ENCODE assay signal across 19 cellular contexts in genomic region chr14:96754162-96754844, GRCh38. TPM values are rescaled to one million over a fixed set of nuclear protein-coding genes. Genes with fewer than 3 reads are reported as not detected.
DNase-seq lines count a peak whose midpoint lies in the region; ATAC-seq, FAIRE-seq and TF ChIP-seq lines count a peak whose summit lies in the region.
"Had no signal": no experiment of that assay in that cellular context is flagged by ENCODE, and none has a peak within 500 bp of the region (broad histone marks: within the 10 kb centered on the region; RNA-seq: fewer than 3 reads in every experiment).

No MANE protein-coding gene starts in this region.

- no peak overlapping the region for H3K18ac ChIP-seq in H1 (ENCODE audit: extremely low read depth, low read length)

- H3K27ac ChIP-seq in H1 (ENCODE audit: low read depth, low read length) (no peak overlapping the region), sigmoid colon (no peak overlapping the region)
- H3K27ac ChIP-seq: ascending aorta, right atrium auricular region, transverse colon had no signal

- H4K91ac ChIP-seq in H1 (replicated peaks; ENCODE audit: insufficient read length, low read length) = no peak overlapping the region

- intact Hi-C loops in sigmoid colon (cut with DNase I) = no loop called here

- H3K79me2 ChIP-seq in H1 (ENCODE audit: control insufficient read depth in 1 of 2, insufficient read depth in 2 of 2, low read length in 2 of 2) = no peaks in the 10 kb centered on the region

- H4K5ac ChIP-seq in H1 (ENCODE audit: insufficient read length, low read depth, low read length) = peak overlapping the region; percentile 15

- no peaks in the 10 kb centered on the region; the same call in 1 of the 2 replicates for H3K23me2 ChIP-seq in H1 (ENCODE audit: low read depth, low read length)

- TF ChIP-seq EP300 in H1 (IDR thresholded peaks at IDR 0.05; ENCODE audit: borderline replicate concordance in 1 of 2, low read depth in 2 of 2, low read length in 2 of 2) (no peak), sigmoid colon (IDR thresholded peaks at IDR 0.05) (no peak)

- no peak overlapping the region for H4K8ac ChIP-seq in H1 (ENCODE audit: extremely low read depth, insufficient read depth, low read length)

- no peak overlapping the region for H3K9ac ChIP-seq in H1 (replicated peaks in 1 of 4; ENCODE audit: extremely low read depth in 1 of 4, low read depth in 3 of 4, low read length in 3 of 4)

- no peak overlapping the region for H2AK5ac ChIP-seq in H1 (ENCODE audit: low read depth, low read length)

- H2BK5ac ChIP-seq in H1 (ENCODE audit: low read depth, low read length) = no peak overlapping the region; the same call in 1 of the 2 replicates

- no peak overlapping the region for H3K4me3 ChIP-seq in H1 (ENCODE audit: extremely low read depth in 1 of 4, insufficient read depth in 2 of 4, low read depth in 3 of 4, low read length in 4 of 4)
- H3K4me3 ChIP-seq in sigmoid colon = no peak overlapping the region
- H3K4me3 ChIP-seq: ascending aorta, right atrium auricular region, transverse colon had no signal

- no peak overlapping the region for H2AFZ ChIP-seq in H1 (ENCODE audit: low read length)

- no peaks in the 10 kb centered on the region for H3K9me3 ChIP-seq in H1 (ENCODE audit: insufficient read depth in 2 of 2, low read depth in 1 of 2, low read length in 1 of 2)
- H3K9me3 ChIP-seq in sigmoid colon = no peaks in the 10 kb centered on the region
- H3K9me3 ChIP-seq: ascending aorta, right atrium auricular region, transverse colon had no signal

- ATAC-seq in HG03565 (IDR thresholded peaks at IDR 0.05; ENCODE audit: unreplicated experiment) = no peak
- ATAC-seq: stimulated activated memory B cell treated with anti-CD40 and anti-IgM and Interleukin-4, amounts not matched to agents 10 μg/mL and 1 μg/mL and 100 μg/mL, for 72 hours had no signal

- H3K27me3 ChIP-seq in H1 (replicated peaks in 1 of 4; ENCODE audit: control insufficient read depth in 3 of 4, extremely low read depth in 1 of 4, insufficient read depth in 3 of 4, low read length in 3 of 4) (no peaks in the 10 kb centered on the region), sigmoid colon (no peaks in the 10 kb centered on the region)
- H3K27me3 ChIP-seq: ascending aorta, right atrium auricular region, transverse colon had no signal

- DNase-seq in NCI-H82 (lab: John Stamatoyannopoulos, UW) (peak; percentile 45), NCI-H82 treated with DMSO at 0.1 percent for 48 hours (lab: John Stamatoyannopoulos, UW; ENCODE audit: unreplicated experiment) (no peak), RKO (ENCODE audit: low spot score) (peak; percentile 30), H1 (ENCODE audit: low read depth in 1 of 2, low spot score in 2 of 2) (no peak), sigmoid colon (peak; percentile 38), ureter (ENCODE audit: low spot score) (no peak)
- no peak for DNase-seq in stimulated activated naive CD4-positive, alpha-beta T cell treated with Interleukin-2 at 50 U/mL for 16 hours (lab: John Stamatoyannopoulos, UW)
- DNase-seq: activated CD4-positive, alpha-beta memory T cell treated with anti-CD3 and anti-CD28 coated beads for 36 hours; activated naive CD4-positive, alpha-beta T cell treated with anti-CD3 and anti-CD28 coated beads, Interleukin-2, amount 50 U/mL, for 16 hours; activated T-cell treated with anti-CD3 and anti-CD28 coated beads, Interleukin-2, amount 50 U/mL, for 24 hours; DMS53; foreskin melanocyte; NCI-H2107; transverse colon had no signal

- 93% methylated on average over 8 of the region's 8 CpGs; no CpG with 5 or more reads in 1 of the 2 experiments for WGBS in H1 (ENCODE audit: extremely low coverage in 1 of 2, insufficient coverage in 1 of 2, insufficient read length in 1 of 2, insufficient replicate concordance in 2 of 2, low coverage in 1 of 2, low lambda C conversion rate in 2 of 2, missing lambda C conversion rate in 1 of 2), 2 experiments
- WGBS in sigmoid colon, 2 donors = 95% methylated on average over 8 of the region's 8 CpGs

- H3K56ac ChIP-seq in H1 (replicated peaks; ENCODE audit: insufficient read length, low read depth, low read length) = no peak overlapping the region

- H3K36me3 ChIP-seq in H1 (ENCODE audit: control insufficient read depth in 2 of 4, insufficient read depth in 4 of 4, low read length in 3 of 4) = no peaks in the 10 kb centered on the region
- H3K36me3 ChIP-seq in sigmoid colon = no peaks in the 10 kb centered on the region
- H3K36me3 ChIP-seq: ascending aorta, right atrium auricular region, transverse colon had no signal

- no peak overlapping the region for H2BK120ac ChIP-seq in H1 (replicated peaks; ENCODE audit: low read depth, low read length)

- no peak overlapping the region for H2BK15ac ChIP-seq in H1 (ENCODE audit: low read length)

- H3K4me1 ChIP-seq in H1 (replicated peaks in 1 of 4; ENCODE audit: control insufficient read depth in 3 of 4, insufficient read depth in 4 of 4, low read length in 3 of 4) = peaks cover 0 to 7% (median 1%) of the 10 kb centered on the region in 4 experiments; a peak in 4 of 7 replicates
- no peaks in the 10 kb centered on the region for H3K4me1 ChIP-seq in sigmoid colon
- H3K4me1 ChIP-seq: ascending aorta, right atrium auricular region, transverse colon had no signal

- no peak overlapping the region for H2BK12ac ChIP-seq in H1 (ENCODE audit: low read depth, low read length)

- H3K79me1 ChIP-seq in H1 (ENCODE audit: low read depth, low read length) = no peaks in the 10 kb centered on the region

- FAIRE-seq in H1 (lab: Jason Lieb, UNC) = no peak
- FAIRE-seq: colon had no signal

- TF ChIP-seq CTCF in H1 (IDR thresholded peaks at IDR 0.05; ENCODE audit: control extremely low read depth in 1 of 3, insufficient read depth in 1 of 3, low read depth in 1 of 3, low read length in 3 of 3) (no peak), sigmoid colon (IDR thresholded peaks at IDR 0.05) (no peak)

- no peak overlapping the region for H3K23ac ChIP-seq in H1 (ENCODE audit: insufficient read length)

- H3K14ac ChIP-seq in H1 (ENCODE audit: insufficient read length) = no peak overlapping the region

- H4K20me1 ChIP-seq in H1 (replicated peaks in 1 of 2; ENCODE audit: control insufficient read depth in 1 of 2, insufficient read depth in 2 of 2, low read length in 2 of 2) = peaks cover 0 to 2% of the 10 kb centered on the region in 2 experiments

- H3K4ac ChIP-seq in H1 (replicated peaks; ENCODE audit: insufficient read length, low read depth, low read length) = no peak overlapping the region

- no peak for TF ChIP-seq RAD21 in H1 (IDR thresholded peaks at IDR 0.05 in 1 of 2, conservative IDR thresholded peaks at IDR 0.05 in 1 of 2; ENCODE audit: low read depth in 2 of 2, low read length in 2 of 2)

- H2BK20ac ChIP-seq in H1 (ENCODE audit: low read length) = peak overlapping the region; percentile 86; the same call in 1 of the 2 replicates

- H3K4me2 ChIP-seq in H1 (ENCODE audit: insufficient read depth in 1 of 2, low read depth in 2 of 2, low read length in 2 of 2) = no peak overlapping the region

- TF ChIP-seq POLR2A in H1 (IDR thresholded peaks at IDR 0.05; ENCODE audit: control extremely low read depth in 1 of 2, low read depth in 2 of 2, low read length in 2 of 2) = no peak
- no peak for TF ChIP-seq POLR2A in sigmoid colon (IDR thresholded peaks at IDR 0.05)

- POLR2A ChIA-PET in H1 (lab: Charles Lee; ENCODE audit: partially characterized antibody) = no interaction called here

- CTCF ChIA-PET in H1 (lab: Charles Lee; ENCODE audit: partially characterized antibody) = interaction anchor here (1.4 kb wide), 1 partner anchor 42 kb away, joined by 4 read pairs; the partner anchor contains the start of gene VRK1

TF ChIP-seq in H1, 55 proteins besides CTCF, POLR2A, EP300 and RAD21:
- TF ChIP-seq MAX (IDR thresholded peaks at IDR 0.05) (no peak), JUND (IDR thresholded peaks at IDR 0.05; ENCODE audit: low read length) (peak; percentile 13; the same call in 1 of the 2 replicates), SIX5 (IDR thresholded peaks at IDR 0.05; ENCODE audit: low read depth, low read length) (peak; percentile 32; the same call in 1 of the 2 replicates), YY1 (IDR thresholded peaks at IDR 0.05; ENCODE audit: low read depth, low read length) (peak; percentile 49; the same call in 1 of the 2 replicates), NANOG (IDR thresholded peaks at IDR 0.05; ENCODE audit: insufficient read depth, low read depth, low read length, poor library complexity, severe bottlenecking) (no peak)

RNA-seq across cellular contexts. Expression of gene VRK1, which starts 42.9 kb away (rescaled TPM):
- 62.4 and 64.8 TPM in 2 replicates for total RNA-seq in H1 (2021; fragmentation: NEBNext Ultra II Directional; extraction: Animal tissue kit (Norgen Biotek cat#: 25700))
- 10.8 and 24.2 TPM in 2 replicates for polyA plus RNA-seq in H1 (2011; rRNA removed)
- polyA plus RNA-seq in H1 (2011; cell fraction: cytosol; rRNA removed) = 42.6 TPM
- polyA plus RNA-seq in H1 (2011; cell fraction: nucleus; rRNA removed) = 7.7 TPM
- 43.1 to 69.0 TPM (median 49.7 TPM) in 4 replicates for polyA plus RNA-seq in H1 (2012, experiment 1 of 2)
- polyA plus RNA-seq in H1 (2012, experiment 2 of 2) = 5.9 TPM
- 65.2 TPM for polyA plus RNA-seq in H1 (2013, experiment 1 of 2)
- 61.3 TPM for polyA plus RNA-seq in H1 (2013, experiment 2 of 2)
- polyA minus RNA-seq in H1 (2011; rRNA and poly(A)+ RNA removed) = 33.6 and 36.8 TPM in 2 replicates
- polyA minus RNA-seq in H1 (2011; cell fraction: cytosol; rRNA and poly(A)+ RNA removed) = 22.2 TPM
- 94.6 TPM for polyA minus RNA-seq in H1 (2011; cell fraction: nucleus; rRNA and poly(A)+ RNA removed)
- 10 to 100 TPM; 12.8 to 25.7 (median 19.5) TPM for total RNA-seq in sigmoid colon
- 10 to 100 TPM in 2 of 3 donors, 1 to 10 TPM in 1; 7.8 to 17.9 (median 11.6) TPM for polyA plus RNA-seq in sigmoid colon
- total RNA-seq in ureter = 15.6 TPM

Comparison
In these comparisons a context has a peak if more than half of its experiments do, and no peak if none do; other contexts are left out.
1. DNase-seq: peak in NCI-H82 (single experiment), RKO (single experiment) and sigmoid colon (single experiment); none in NCI-H82 treated with DMSO at 0.1 percent for 48 hours (single experiment), H1 (0 of 2), ureter (single experiment) and stimulated activated naive CD4-positive, alpha-beta T cell treated with Interleukin-2 at 50 U/mL for 16 hours (single experiment).